ENCODE assay signal across 8 cellular contexts in the genomic region with DNA sequence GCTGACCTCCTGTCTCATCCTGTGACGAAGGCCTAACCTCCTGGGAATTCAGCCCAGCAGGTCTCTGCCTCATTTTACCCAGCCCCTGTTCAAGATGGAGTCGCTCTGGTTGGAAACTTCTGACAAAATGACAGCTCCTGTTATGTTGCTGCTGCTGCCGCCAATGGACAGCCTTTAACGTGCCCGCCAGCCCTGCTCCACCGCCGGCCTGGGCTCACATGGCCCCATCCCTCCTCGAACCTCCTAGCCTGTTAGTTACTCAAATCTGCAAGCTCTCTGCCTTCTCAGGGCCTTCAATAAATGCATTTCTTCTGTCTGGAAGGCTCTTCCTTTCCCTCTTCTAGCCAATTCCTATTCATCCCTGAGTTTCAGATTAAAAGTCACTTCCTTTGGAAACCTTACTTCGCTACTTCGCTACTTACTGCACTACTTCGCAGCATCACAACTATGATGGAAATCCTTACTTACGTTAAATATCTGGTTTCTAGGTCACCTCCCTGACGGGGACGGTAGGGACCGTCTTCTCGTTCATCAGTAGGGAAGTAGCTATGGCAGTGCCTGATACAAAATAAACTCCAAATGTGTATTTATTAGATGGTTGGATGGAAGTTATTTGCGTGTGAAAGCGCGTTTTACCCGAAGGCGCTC. TPM values are rescaled to one million over a fixed set of nuclear protein-coding genes. Genes with fewer than 3 reads are reported as not detected.
DNase-seq lines count a peak whose midpoint lies in the region; ATAC-seq and TF ChIP-seq lines count a peak whose summit lies in the region.

No MANE protein-coding gene starts in this region.

- no peak for DNase-seq in CD14-positive monocyte (ENCODE audit: low spot score)
- DNase-seq in HEK293T (ENCODE audit: extremely low spot score) = no peak
- DNase-seq in activated T-helper 2 cell treated with anti-CD3 and anti-CD28 coated beads, Interferon-gamma antibody, Interleukin-2, Interleukin-4, amounts not matched to agents 10 μg/mL and 5 μg/mL and 100 μg/mL, durations not matched to agents 14 hours and 24 hours and 36 hours (ENCODE audit: low spot score) = no peak
- DNase-seq in GDM1 (lab: John Stamatoyannopoulos, UW) = no peak
- DNase-seq in NCI-H146 treated with DMSO at 0.1 percent for 48 hours (lab: John Stamatoyannopoulos, UW; ENCODE audit: unreplicated experiment) = no peak

- H3K4me1 Mint-ChIP-seq in CD14-positive monocyte = peaks cover 35% of the 10 kb centered on the region
- peaks cover 24% of the 10 kb centered on the region for H3K4me1 Mint-ChIP-seq in activated T-helper 2 cell treated with anti-CD3 and anti-CD28 coated beads, Interferon-gamma antibody, Interleukin-2, Interleukin-4, amounts not matched to agents 10 μg/mL and 5 μg/mL and 100 μg/mL, durations not matched to agents 14 hours and 24 hours and 36 hours (ENCODE audit: low read depth)

- H3K27me3 ChIP-seq in iPS-20b (ENCODE audit: insufficient read depth, low read length) = peaks cover 12% of the 10 kb centered on the region; the same call in 1 of the 2 replicates
- no peaks in the 10 kb centered on the region for H3K27me3 ChIP-seq in stomach smooth muscle (ENCODE audit: control insufficient read depth in 1 of 2, insufficient read depth in 2 of 2, low read length in 2 of 2)

- no peaks in the 10 kb centered on the region for H3K9me3 Mint-ChIP-seq in CD14-positive monocyte
- no peaks in the 10 kb centered on the region for H3K9me3 Mint-ChIP-seq in activated T-helper 2 cell treated with anti-CD3 and anti-CD28 coated beads, Interferon-gamma antibody, Interleukin-2, Interleukin-4, amounts not matched to agents 10 μg/mL and 5 μg/mL and 100 μg/mL, durations not matched to agents 14 hours and 24 hours and 36 hours

- no peak for TF ChIP-seq CTCF in CD14-positive monocyte (IDR thresholded peaks at IDR 0.05)

- H3K9me3 ChIP-seq in iPS-20b (ENCODE audit: insufficient read depth, low read depth, low read length) = no peaks in the 10 kb centered on the region
- H3K9me3 ChIP-seq in stomach smooth muscle (ENCODE audit: control insufficient read depth in 2 of 2, low read length in 2 of 2) = no peaks in the 10 kb centered on the region

- H3K27ac Mint-ChIP-seq in CD14-positive monocyte = peak overlapping the region; percentile 61 to 95 (median 93)
- H3K27ac Mint-ChIP-seq in activated T-helper 2 cell treated with anti-CD3 and anti-CD28 coated beads, Interferon-gamma antibody, Interleukin-2, Interleukin-4, amounts not matched to agents 10 μg/mL and 5 μg/mL and 100 μg/mL, durations not matched to agents 14 hours and 24 hours and 36 hours = peak overlapping the region; percentile 89

- peaks cover 0 to 10% (median 0%) of the 10 kb centered on the region in 3 donors for H3K27me3 Mint-ChIP-seq in CD14-positive monocyte (ENCODE audit: low read depth in 3 of 3)
- H3K27me3 Mint-ChIP-seq in activated T-helper 2 cell treated with anti-CD3 and anti-CD28 coated beads, Interferon-gamma antibody, Interleukin-2, Interleukin-4, amounts not matched to agents 10 μg/mL and 5 μg/mL and 100 μg/mL, durations not matched to agents 14 hours and 24 hours and 36 hours (ENCODE audit: low read depth) = peaks cover 8% of the 10 kb centered on the region

- POLR2A ChIA-PET in HEK293T (lab: Yijun Ruan, JAX) = interaction anchor here (0.6 to 3.4 kb wide), 24 partner anchors 8 to 569 kb away, joined by 3 to 37 read pairs (median 6); partner anchors contain the start of genes CAVIN1, CNP, HSD17B1 and MLX

- peak overlapping the region; percentile 78 to 84 for H3K4me3 Mint-ChIP-seq in CD14-positive monocyte
- peak overlapping the region; percentile 83 for H3K4me3 Mint-ChIP-seq in activated T-helper 2 cell treated with anti-CD3 and anti-CD28 coated beads, Interferon-gamma antibody, Interleukin-2, Interleukin-4, amounts not matched to agents 10 μg/mL and 5 μg/mL and 100 μg/mL, durations not matched to agents 14 hours and 24 hours and 36 hours (ENCODE audit: low read depth)

- ATAC-seq in GM18520 (IDR thresholded peaks at IDR 0.05; ENCODE audit: unreplicated experiment) = no peak

- intact Hi-C loops in CD14-positive monocyte (cut with micrococcal nuclease) = no loop called here
- intact Hi-C loops in activated T-helper 2 cell treated with anti-CD3 and anti-CD28 coated beads, Interferon-gamma antibody, Interleukin-2, Interleukin-4, amounts not matched to agents 10 μg/mL and 5 μg/mL and 100 μg/mL, durations not matched to agents 14 hours and 24 hours and 36 hours (cut with micrococcal nuclease) = no loop called here

- H3K36me3 ChIP-seq in iPS-20b (ENCODE audit: insufficient read depth, low read depth, low read length) = peaks cover 12% of the 10 kb centered on the region; the same call in 1 of the 2 replicates
- H3K36me3 ChIP-seq in stomach smooth muscle (ENCODE audit: control insufficient read depth in 2 of 2, insufficient read depth in 2 of 2, low read length in 2 of 2) = peaks cover 5 to 13% of the 10 kb centered on the region in 2 donors

- peak overlapping the region; percentile 56; the same call in 1 of the 2 replicates for H3K9ac ChIP-seq in iPS-20b (ENCODE audit: low read depth, low read length)
- H3K9ac ChIP-seq in stomach smooth muscle (ENCODE audit: low read length in 2 of 2) = peak overlapping the region; percentile 64 to 74

- H3K27ac ChIP-seq in iPS-20b (ENCODE audit: low read length) (peak overlapping the region; percentile 10), stomach smooth muscle (ENCODE audit: low read length) (peak overlapping the region; percentile 89)

- peaks cover 7% of the 10 kb centered on the region; the same call in 1 of the 2 replicates for H3K4me1 ChIP-seq in iPS-20b (ENCODE audit: insufficient read depth, low read length)
- H3K4me1 ChIP-seq in stomach smooth muscle (ENCODE audit: control insufficient read depth, insufficient read depth, low read length) = peaks cover 36% of the 10 kb centered on the region

- CTCF ChIA-PET in HEK293T (lab: Yijun Ruan, JAX) = interaction anchor here (0.6 to 1.4 kb wide), 6 partner anchors 8 to 234 kb away, joined by 3 to 10 read pairs (median 4); partner anchors contain the start of gene PSMC3IP

- H3K36me3 Mint-ChIP-seq in CD14-positive monocyte = peaks cover 12 to 25% of the 10 kb centered on the region in 2 donors
- H3K36me3 Mint-ChIP-seq in activated T-helper 2 cell treated with anti-CD3 and anti-CD28 coated beads, Interferon-gamma antibody, Interleukin-2, Interleukin-4, amounts not matched to agents 10 μg/mL and 5 μg/mL and 100 μg/mL, durations not matched to agents 14 hours and 24 hours and 36 hours (ENCODE audit: low read depth) = peaks cover 9% of the 10 kb centered on the region

- H3K4me3 ChIP-seq in iPS-20b (ENCODE audit: low read length) (peak overlapping the region; percentile 89), stomach smooth muscle (ENCODE audit: low read length in 2 of 2) (peak overlapping the region; percentile 63 to 80)

TF ChIP-seq in HEK293T, 16 proteins besides CTCF, POLR2A, EP300 and RAD21:
- TF ChIP-seq NFRKB (IDR thresholded peaks at IDR 0.05) (no peak), L3MBTL2 (conservative IDR thresholded peaks at IDR 0.05) (peak; percentile 70; the same call in 1 of the 2 replicates), ARNT (IDR thresholded peaks at IDR 0.05) (no peak), CTBP1 (IDR thresholded peaks at IDR 0.05; ENCODE audit: borderline replicate concordance) (no peak)

RNA-seq across cellular contexts. Expression of gene NAGLU, which starts 0.5 kb away (rescaled TPM):
- polyA plus RNA-seq in CD14-positive monocyte = 10 to 100 TPM; 10.4 to 24.9 TPM
- total RNA-seq in activated T-helper 2 cell treated with anti-CD3 and anti-CD28 coated beads, Interferon-gamma antibody, Interleukin-2, Interleukin-4, amounts not matched to agents 10 μg/mL and 5 μg/mL and 100 μg/mL, durations not matched to agents 14 hours and 24 hours and 36 hours = 17.4 and 19.9 TPM in 2 replicates

RNA-seq across cellular contexts. Expression of gene HSD17B1, which starts 17.2 kb away (rescaled TPM):
- under 1 TPM; 0.19 to 0.27 TPM for polyA plus RNA-seq in CD14-positive monocyte
- total RNA-seq in activated T-helper 2 cell treated with anti-CD3 and anti-CD28 coated beads, Interferon-gamma antibody, Interleukin-2, Interleukin-4, amounts not matched to agents 10 μg/mL and 5 μg/mL and 100 μg/mL, durations not matched to agents 14 hours and 24 hours and 36 hours = 0.91 and 1.4 TPM in 2 replicates

RNA-seq across cellular contexts. Expression of gene COASY, which starts 26.4 kb away (rescaled TPM):
- 10 to 100 TPM; 52.6 to 57.9 TPM for polyA plus RNA-seq in CD14-positive monocyte
- 90.6 and 91.6 TPM in 2 replicates for total RNA-seq in activated T-helper 2 cell treated with anti-CD3 and anti-CD28 coated beads, Interferon-gamma antibody, Interleukin-2, Interleukin-4, amounts not matched to agents 10 μg/mL and 5 μg/mL and 100 μg/mL, durations not matched to agents 14 hours and 24 hours and 36 hours

RNA-seq across cellular contexts. Expression of gene MLX, which starts 31.4 kb away (rescaled TPM):
- polyA plus RNA-seq in CD14-positive monocyte = 10 to 100 TPM; 61.4 to 63.5 TPM
- total RNA-seq in activated T-helper 2 cell treated with anti-CD3 and anti-CD28 coated beads, Interferon-gamma antibody, Interleukin-2, Interleukin-4, amounts not matched to agents 10 μg/mL and 5 μg/mL and 100 μg/mL, durations not matched to agents 14 hours and 24 hours and 36 hours = 54.8 and 60.0 TPM in 2 replicates

RNA-seq across cellular contexts. Expression of gene PSMC3IP, which starts 42.0 kb away (rescaled TPM):
- polyA plus RNA-seq in CD14-positive monocyte = not detected
- total RNA-seq in activated T-helper 2 cell treated with anti-CD3 and anti-CD28 coated beads, Interferon-gamma antibody, Interleukin-2, Interleukin-4, amounts not matched to agents 10 μg/mL and 5 μg/mL and 100 μg/mL, durations not matched to agents 14 hours and 24 hours and 36 hours = 23.3 and 26.6 TPM in 2 replicates
